ENCODE assay signal across 18 cellular contexts in genomic region chr12:95553202-95553943, GRCh38. TPM values are rescaled to one million over a fixed set of nuclear protein-coding genes. Genes with fewer than 3 reads are reported as not detected.
DNase-seq lines count a peak whose midpoint lies in the region; ATAC-seq, FAIRE-seq and TF ChIP-seq lines count a peak whose summit lies in the region.
"Had no signal": no experiment of that assay in that cellular context is flagged by ENCODE, and none has a peak within 500 bp of the region (broad histone marks: within the 10 kb centered on the region; RNA-seq: fewer than 3 reads in every experiment).

No MANE protein-coding gene starts in this region.

- POLR2A ChIA-PET in HepG2 (lab: Yijun Ruan, JAX) = no interaction called here

- WGBS in HepG2 (ENCODE audit: low lambda C conversion rate) = 33% methylated on average over 5 of the region's 5 CpGs
- 91% methylated on average over 4 of the region's 5 CpGs for WGBS in right lobe of liver (ENCODE audit: insufficient coverage, low coverage, low lambda C conversion rate, missing lambda C conversion rate)

- FAIRE-seq in HepG2 (lab: Jason Lieb, UNC) (no peak), GM12892 (lab: Jason Lieb, UNC) (no peak), H54 (lab: Jason Lieb, UNC) (no peak)
- FAIRE-seq: urothelium cell line had no signal

- H3K36me3 ChIP-seq in HepG2 (replicated peaks in 1 of 2; ENCODE audit: control insufficient read depth in 1 of 2, insufficient read depth in 2 of 2, low read length in 2 of 2) (no peaks in the 10 kb centered on the region), right lobe of liver (no peaks in the 10 kb centered on the region), Karpas-422 (ENCODE audit: insufficient read depth, low read length) (no peaks in the 10 kb centered on the region)
- H3K36me3 ChIP-seq: BE2C, brain microvascular endothelial cell, heart left ventricle, SJCRH30, WERI-Rb-1 had no signal

- ATAC-seq in HepG2 (no peak), right lobe of liver (no peak)
- ATAC-seq: activated T-helper 17 cell treated with anti-CD3 and anti-CD28 coated beads, Interleukin-2, amount 50 U/mL, for 72 hours; heart left ventricle had no signal

- no peak overlapping the region for H2AFZ ChIP-seq in HepG2 (ENCODE audit: low read length)
- H2AFZ ChIP-seq in Karpas-422 (ENCODE audit: low read length) = no peak overlapping the region

- H3K27me3 Mint-ChIP-seq in activated naive CD8-positive, alpha-beta T cell = no peaks in the 10 kb centered on the region
- H3K27me3 Mint-ChIP-seq: activated T-helper 17 cell treated with anti-CD3 and anti-CD28 coated beads, Interleukin-2, amount 50 U/mL, for 72 hours had no signal

- H3K27me3 ChIP-seq in HepG2 (ENCODE audit: control insufficient read depth in 1 of 2, insufficient read depth in 2 of 2, low read length in 2 of 2) (peaks cover 0 to 17% of the 10 kb centered on the region in 2 experiments; a peak in 2 of 5 replicates), right lobe of liver (peaks cover 0 to 9% of the 10 kb centered on the region in 2 donors), Karpas-422 (ENCODE audit: low read length) (no peaks in the 10 kb centered on the region)
- H3K27me3 ChIP-seq: brain microvascular endothelial cell, SJCRH30 had no signal

- intact Hi-C loops in HepG2 (cut with micrococcal nuclease; ENCODE audit: unreplicated experiment) = no loop called here
- intact Hi-C loops in right lobe of liver (cut with DNase I) = no loop called here

- DNase-seq in HepG2 (ENCODE audit: low spot score) (no peak), right lobe of liver (no peak), MV-4-11 (lab: John Stamatoyannopoulos, UW) (peak; percentile 61), GM12892 (ENCODE audit: insufficient read length) (no peak), Karpas-422 (no peak), H54 (ENCODE audit: insufficient read length, low spot score) (no peak)
- DNase-seq: BE2C; brain microvascular endothelial cell; heart left ventricle; kidney glomerular epithelial cell; NCI-H2227 treated with DMSO at 0.1 percent for 48 hours; SJCRH30; stimulated activated naive CD4-positive, alpha-beta T cell treated with Interleukin-2 at 50 U/mL for 16 hours; WERI-Rb-1 had no signal

- CTCF ChIA-PET in HepG2 (lab: Yijun Ruan, JAX; ENCODE audit: low intra/inter-chr PET ratio, low total read pairs) = no interaction called here

- TF ChIP-seq POLR2A in HepG2 (IDR thresholded peaks at IDR 0.05; ENCODE audit: insufficient read depth in 1 of 2, low read depth in 2 of 2, low read length in 2 of 2) = no peak
- no peak for TF ChIP-seq POLR2A in right lobe of liver (IDR thresholded peaks at IDR 0.05)
- TF ChIP-seq POLR2A in GM12892 (IDR thresholded peaks at IDR 0.05; ENCODE audit: low read depth, low read length) = no peak
- TF ChIP-seq POLR2A in H54 (IDR thresholded peaks at IDR 0.05; ENCODE audit: low read depth, low read length) = no peak

- H3K4me3 ChIP-seq in HepG2 (replicated peaks in 1 of 3; ENCODE audit: insufficient read depth in 1 of 3, low read depth in 2 of 3, low read length in 3 of 3) (no peak overlapping the region), right lobe of liver (no peak overlapping the region), Karpas-422 (ENCODE audit: low read length) (no peak overlapping the region)
- H3K4me3 ChIP-seq: heart left ventricle, SJCRH30 had no signal

- no peak for TF ChIP-seq RAD21 in HepG2 (CRISPR knock-in tag; IDR thresholded peaks at IDR 0.05)

- H3K4me2 ChIP-seq in HepG2 (ENCODE audit: low read depth, low read length) = no peak overlapping the region
- no peak overlapping the region for H3K4me2 ChIP-seq in Karpas-422 (ENCODE audit: low read depth, low read length, poor library complexity, severe bottlenecking)

- TF ChIP-seq CTCF in HepG2 (CRISPR knock-in tag; IDR thresholded peaks at IDR 0.05) (no peak), right lobe of liver (IDR thresholded peaks at IDR 0.05) (no peak)

- H3K4me3 Mint-ChIP-seq in activated naive CD8-positive, alpha-beta T cell = peak overlapping the region; percentile 80
- H3K4me3 Mint-ChIP-seq: activated T-helper 17 cell treated with anti-CD3 and anti-CD28 coated beads, Interleukin-2, amount 50 U/mL, for 72 hours; mesothelial cell of epicardium had no signal

- no TSS peak for BruUV-seq in HepG2 (replicated peaks; lab: Mats Ljungman, UMichigan)

- peak overlapping the region; percentile 91 for H3K27ac Mint-ChIP-seq in activated naive CD8-positive, alpha-beta T cell
- H3K27ac Mint-ChIP-seq: activated T-helper 17 cell treated with anti-CD3 and anti-CD28 coated beads, Interleukin-2, amount 50 U/mL, for 72 hours; mesothelial cell of epicardium had no signal

- H3K9me3 ChIP-seq in HepG2 (ENCODE audit: low read length) = peaks cover 4% of the 10 kb centered on the region
- H3K9me3 ChIP-seq in right lobe of liver = no peaks in the 10 kb centered on the region
- no peaks in the 10 kb centered on the region for H3K9me3 ChIP-seq in Karpas-422 (ENCODE audit: low read length)
- H3K9me3 ChIP-seq: SJCRH30 had no signal

- H3K36me3 Mint-ChIP-seq in activated naive CD8-positive, alpha-beta T cell = peaks cover 6% of the 10 kb centered on the region

- H3K4me1 ChIP-seq in HepG2 (ENCODE audit: insufficient read depth, low read length) (no peaks in the 10 kb centered on the region; the same call in 1 of the 2 replicates), right lobe of liver (no peaks in the 10 kb centered on the region), Karpas-422 (ENCODE audit: low read length) (no peaks in the 10 kb centered on the region)
- H3K4me1 ChIP-seq: BE2C, SJCRH30 had no signal

- no peaks in the 10 kb centered on the region for H4K20me1 ChIP-seq in HepG2 (ENCODE audit: insufficient read depth, low read length)
- no peaks in the 10 kb centered on the region for H4K20me1 ChIP-seq in Karpas-422 (ENCODE audit: insufficient read depth, low read depth, low read length)

- H3K4me1 Mint-ChIP-seq in activated naive CD8-positive, alpha-beta T cell (ENCODE audit: low read depth) = peaks cover 44% of the 10 kb centered on the region
- H3K4me1 Mint-ChIP-seq: activated T-helper 17 cell treated with anti-CD3 and anti-CD28 coated beads, Interleukin-2, amount 50 U/mL, for 72 hours; mesothelial cell of epicardium had no signal

- H3K9me2 ChIP-seq in Karpas-422 (replicated peaks; ENCODE audit: insufficient read depth, low read length) = no peaks in the 10 kb centered on the region

- peaks cover 4% of the 10 kb centered on the region for H3K9me3 Mint-ChIP-seq in activated naive CD8-positive, alpha-beta T cell (ENCODE audit: low read depth)
- H3K9me3 Mint-ChIP-seq: activated T-helper 17 cell treated with anti-CD3 and anti-CD28 coated beads, Interleukin-2, amount 50 U/mL, for 72 hours had no signal

- in situ Hi-C loops in HepG2 (cut with HindIII; ENCODE audit: extremely low pct_ligation_motif_present, low pct_unique_long_range_greater_than_20kb) = no loop called here

- H3K27ac ChIP-seq in HepG2 (ENCODE audit: extremely low read length, insufficient read depth, low read length) (no peak overlapping the region), right lobe of liver (no peak overlapping the region), Karpas-422 (ENCODE audit: low read length) (no peak overlapping the region)
- H3K27ac ChIP-seq: brain microvascular endothelial cell, heart left ventricle, SJCRH30, WERI-Rb-1 had no signal

- H3K9ac ChIP-seq in HepG2 (ENCODE audit: insufficient read depth, low read depth, low read length) (no peak overlapping the region), Karpas-422 (ENCODE audit: low read length) (no peak overlapping the region)

- no peak for TF ChIP-seq EP300 in HepG2 (IDR thresholded peaks at IDR 0.05; ENCODE audit: low read depth in 2 of 2, low read length in 2 of 2)
- no peak for TF ChIP-seq EP300 in HepG2 (CRISPR knock-in tag; IDR thresholded peaks at IDR 0.05; ENCODE audit: borderline replicate concordance)

- H3K79me2 ChIP-seq in HepG2 (ENCODE audit: insufficient read depth, low read length) (no peaks in the 10 kb centered on the region), Karpas-422 (ENCODE audit: low read length) (no peaks in the 10 kb centered on the region)

TF ChIP-seq in HepG2, 621 proteins besides CTCF, POLR2A, EP300 and RAD21 (continues in another document):
- 0 out of 2 replicates have a peak, but pooled peaks have one; percentile 10 for TF ChIP-seq RARA (CRISPR knock-in tag; IDR thresholded peaks at IDR 0.05)

RNA-seq across cellular contexts. Expression of gene USP44, which starts 2.1 kb away (rescaled TPM):
- total RNA-seq in HepG2 (2016; rRNA removed; fragmentation: Illumina TruSeq; extraction: Trizol) = 0.07 and 0.11 TPM in 2 replicates
- 0.35 TPM in 1 of 2 replicates, not detected in the other for total RNA-seq in HepG2 (2016; cell fraction: cytosol; rRNA removed; fragmentation: Illumina TruSeq; extraction: Trizol; ENCODE audit: low read depth)
- 0.11 and 0.12 TPM in 2 replicates for total RNA-seq in HepG2 (2016; cell fraction: insoluble cytoplasmic fraction; rRNA removed; fragmentation: Illumina TruSeq; extraction: Trizol)
- 0.22 TPM in 1 of 2 replicates, not detected in the other for total RNA-seq in HepG2 (2016; cell fraction: membrane; rRNA removed; fragmentation: Illumina TruSeq; extraction: Trizol)
- not detected in 2 replicates for total RNA-seq in HepG2 (2016; cell fraction: nucleus; rRNA removed; fragmentation: Illumina TruSeq; extraction: Trizol)
- 0.04 and 0.05 TPM in 2 replicates for polyA plus RNA-seq in HepG2 (2011; rRNA removed)
- 0.08 TPM in 1 of 2 replicates, not detected in the other for polyA plus RNA-seq in HepG2 (2011; cell fraction: cytosol; rRNA removed)
- 0.06 TPM in 1 of 2 replicates, not detected in the other for polyA plus RNA-seq in HepG2 (2011; cell fraction: nucleus; rRNA removed)
- 0.11 and 0.12 TPM in 2 replicates for polyA plus RNA-seq in HepG2 (2012)
- not detected in 2 replicates for polyA plus RNA-seq in HepG2 (2016; cell fraction: cytosol; fragmentation: Illumina TruSeq; extraction: Trizol; ENCODE audit: low read depth)
- 0.09 TPM in 1 of 2 replicates, not detected in the other for polyA plus RNA-seq in HepG2 (2016; cell fraction: insoluble cytoplasmic fraction; fragmentation: Illumina TruSeq; extraction: Trizol; ENCODE audit: low read depth)
- polyA plus RNA-seq in HepG2 (2016; cell fraction: membrane; fragmentation: Illumina TruSeq; extraction: Trizol; ENCODE audit: low read depth) = not detected in 2 replicates
- polyA plus RNA-seq in HepG2 (2016; cell fraction: nucleus; fragmentation: Illumina TruSeq; extraction: Trizol; ENCODE audit: insufficient read depth, low read depth) = 0.79 TPM in 1 of 2 replicates, not detected in the other
- polyA minus RNA-seq in HepG2 (2011; rRNA and poly(A)+ RNA removed; ENCODE audit: low replicate concordance) = not detected in 2 replicates
- not detected in 2 replicates for polyA minus RNA-seq in HepG2 (2011; cell fraction: cytosol; rRNA and poly(A)+ RNA removed)
- not detected in 2 replicates for polyA minus RNA-seq in HepG2 (2011; cell fraction: nucleus; rRNA and poly(A)+ RNA removed)
- total RNA-seq in right lobe of liver = under 1 TPM in 4 of 6 experiments, not detected in 2; 0.22 to 0.31 (median 0.23) TPM
- 0.06 TPM for polyA plus RNA-seq in GM12892 (2012; ENCODE audit: missing spikeins)
- total RNA-seq in Karpas-422 (2014; rRNA removed; shearing (Covaris generic); ENCODE audit: low replicate concordance) = 0.11 TPM in 1 of 2 replicates, not detected in the other
